In the genomic region with DNA sequence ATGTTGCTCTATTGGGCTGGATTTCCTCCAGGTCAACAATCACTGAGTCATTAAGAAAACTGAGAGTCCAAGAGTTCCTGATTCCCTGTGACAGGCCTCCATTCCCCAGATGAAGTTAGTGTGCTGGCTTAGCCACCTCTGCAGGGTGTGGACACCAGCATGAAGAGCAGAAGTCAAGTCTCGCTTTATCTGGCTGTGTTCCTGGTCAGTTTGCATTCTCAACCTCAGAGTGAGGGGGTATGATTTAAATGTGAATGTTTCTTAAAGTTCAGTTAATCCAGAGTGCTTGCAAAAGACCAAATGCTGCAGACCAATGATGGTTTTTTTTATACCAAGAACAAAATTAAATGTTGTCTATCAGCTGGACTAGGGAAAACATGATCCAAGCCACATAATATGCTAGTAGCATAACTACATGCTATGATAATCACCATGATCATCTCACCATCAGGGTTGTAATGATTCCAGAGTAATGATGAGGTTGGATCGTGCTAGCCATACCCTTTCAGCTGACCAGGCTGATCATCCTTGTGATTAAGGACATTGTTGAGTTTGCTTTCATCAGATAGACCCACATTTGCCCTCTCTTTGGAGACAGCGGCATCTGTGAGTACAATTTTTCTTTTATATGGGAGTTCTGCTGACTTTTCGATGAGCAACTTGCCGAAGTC, we compare ENCODE assay signal across 11 cellular contexts.
A peak's percentile ranks its signal among the peaks of the same experiment; 100 is the strongest.
DNase-seq lines count a peak whose midpoint lies in the region; ATAC-seq and TF ChIP-seq lines count a peak whose summit lies in the region.
"Had no signal": no experiment of that assay in that cellular context is flagged by ENCODE, and none has a peak within 500 bp of the region (broad histone marks: within the 10 kb centered on the region; RNA-seq: fewer than 3 reads in every experiment).

No MANE protein-coding gene starts in this region.

- no peak overlapping the region for H3K4me3 ChIP-seq in MG63
- H3K4me3 ChIP-seq in fibroblast of villous mesenchyme (ENCODE audit: low read depth, low read length): no peak overlapping the region

- ATAC-seq in GM19395 (IDR thresholded peaks at IDR 0.05; ENCODE audit: unreplicated experiment): peak; percentile 41
- ATAC-seq: effector memory CD8-positive, alpha-beta T cell; stimulated activated naive CD8-positive, alpha-beta T cell treated with anti-CD3 and anti-CD28 coated beads, Interleukin-15, Interleukin-2, amounts not matched to agents 100 U/mL and 50 U/mL, for 24 hours had no signal

- H3K9me3 ChIP-seq in MG63: peaks cover 3% of the 10 kb centered on the region; the same call in 1 of the 2 replicates

- no peak for TF ChIP-seq CTCF in fibroblast of villous mesenchyme (IDR thresholded peaks at IDR 0.05; ENCODE audit: insufficient read depth, low read depth, low read length)

- DNase-seq in MG63 (peak; percentile 64), fibroblast of villous mesenchyme (ENCODE audit: low read depth) (peak; percentile 76), stromal cell of bone marrow (ENCODE audit: low read depth) (peak; percentile 70), NCI-H748 treated with DMSO at 0.1 percent for 48 hours (lab: John Stamatoyannopoulos, UW) (no peak), activated gamma-delta T cell (lab: John Stamatoyannopoulos, UW) (no peak), GM19238 (ENCODE audit: insufficient read length, low spot score) (no peak)
- no peak for DNase-seq in stimulated activated CD4-positive, alpha-beta T cell treated with anti-CD3 and anti-CD28 coated beads, Interleukin-12 subunit alpha, Interleukin-12 subunit beta, amount 100 ng/mL, for 4 hours
- DNase-seq: effector memory CD8-positive, alpha-beta T cell; OCI-M1; stimulated activated naive CD8-positive, alpha-beta T cell treated with anti-CD3 and anti-CD28 coated beads, Interleukin-15, Interleukin-2, amounts not matched to agents 100 U/mL and 50 U/mL, for 24 hours had no signal

- no peaks in the 10 kb centered on the region; the same call in 1 of the 2 replicates for H3K27me3 ChIP-seq in MG63

- no peaks in the 10 kb centered on the region for H3K36me3 ChIP-seq in MG63

Comparison
In these comparisons a context has a peak if more than half of its experiments do, and no peak if none do; other contexts are left out.
1. DNase-seq: peak in MG63 (single experiment), fibroblast of villous mesenchyme (single experiment) and stromal cell of bone marrow (single experiment); none in NCI-H748 treated with DMSO at 0.1 percent for 48 hours (single experiment), stimulated activated CD4-positive, alpha-beta T cell treated with anti-CD3 and anti-CD28 coated beads, Interleukin-12 subunit alpha, Interleukin-12 subunit beta, amount 100 ng/mL, for 4 hours (single experiment), activated gamma-delta T cell (single experiment) and GM19238 (single experiment).